Comparison of ENCODE assay signal across 15 cellular contexts in the genomic region with DNA sequence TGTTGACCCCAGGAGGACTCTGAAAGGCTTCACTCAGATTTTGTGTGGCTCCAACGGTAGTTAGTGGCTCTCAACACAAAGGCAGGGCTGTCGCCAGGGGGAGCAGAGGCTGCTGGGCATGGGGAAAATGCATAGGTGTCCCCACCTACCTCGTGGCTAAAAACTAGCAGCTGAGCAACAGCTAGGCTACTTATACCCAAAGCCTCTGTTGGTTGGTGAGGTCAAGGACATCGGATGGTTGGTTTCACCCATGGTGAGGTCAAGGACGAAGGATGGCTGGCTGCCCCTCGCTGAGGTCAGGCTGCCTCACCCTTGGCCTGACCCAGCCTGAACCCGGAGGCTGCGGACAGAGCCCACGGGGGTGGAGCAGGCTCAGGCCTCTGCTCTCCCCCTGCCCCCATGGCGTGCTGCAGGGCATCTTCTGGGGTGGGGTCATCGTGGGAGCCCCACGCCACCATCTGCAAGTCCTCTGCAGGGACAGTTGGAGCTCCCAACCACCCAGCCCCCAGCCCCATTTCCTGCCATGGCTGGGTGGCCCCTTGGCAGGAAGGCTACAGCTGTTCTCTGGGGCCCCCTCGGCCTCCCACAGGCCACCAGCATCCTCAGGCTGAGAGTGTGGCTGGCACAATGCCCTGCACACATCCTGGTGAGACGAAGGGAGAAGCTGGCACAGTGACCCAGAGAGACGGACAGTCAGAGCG. TPM values are rescaled to one million over a fixed set of nuclear protein-coding genes. Genes with fewer than 3 reads are reported as not detected.
DNase-seq lines count a peak whose midpoint lies in the region; ATAC-seq and TF ChIP-seq lines count a peak whose summit lies in the region.
"Had no signal": no experiment of that assay in that cellular context is flagged by ENCODE, and none has a peak within 500 bp of the region (broad histone marks: within the 10 kb centered on the region; RNA-seq: fewer than 3 reads in every experiment).

No MANE protein-coding gene starts in this region.

- no peaks in the 10 kb centered on the region for H3K9me3 Mint-ChIP-seq in stimulated activated memory B cell treated with anti-CD40 and anti-IgM and Interleukin-4, amounts not matched to agents 10 μg/mL and 1 μg/mL and 100 μg/mL, for 72 hours
- H3K9me3 Mint-ChIP-seq: activated T-helper 2 cell treated with anti-CD3 and anti-CD28 coated beads, Interferon-gamma antibody, Interleukin-2, Interleukin-4, amounts not matched to agents 10 μg/mL and 5 μg/mL and 100 μg/mL, durations not matched to agents 14 hours and 24 hours and 36 hours had no signal

- H3K4me3 ChIP-seq in heart right ventricle (no peak overlapping the region), brain microvascular endothelial cell (ENCODE audit: low read depth, low read length) (no peak overlapping the region), uterus (no peak overlapping the region)
- H3K4me3 ChIP-seq: lung had no signal

- no peaks in the 10 kb centered on the region for H3K36me3 Mint-ChIP-seq in stimulated activated memory B cell treated with anti-CD40 and anti-IgM and Interleukin-4, amounts not matched to agents 10 μg/mL and 1 μg/mL and 100 μg/mL, for 72 hours
- H3K36me3 Mint-ChIP-seq: CD8-positive, alpha-beta memory T cell had no signal

- ATAC-seq in Right ventricle myocardium inferior: no peak
- no peak for ATAC-seq in heart right ventricle
- peak; percentile 25 for ATAC-seq in stimulated activated memory B cell treated with anti-CD40 and anti-IgM and Interleukin-4, amounts not matched to agents 10 μg/mL and 1 μg/mL and 100 μg/mL, for 72 hours
- ATAC-seq in HG02759 (IDR thresholded peaks at IDR 0.05; ENCODE audit: unreplicated experiment): no peak
- no peak for ATAC-seq in HG02798 (IDR thresholded peaks at IDR 0.05; ENCODE audit: poor library complexity, unreplicated experiment)
- ATAC-seq: sciatic nerve had no signal

- no peaks in the 10 kb centered on the region for H3K36me3 ChIP-seq in heart right ventricle
- no peaks in the 10 kb centered on the region for H3K36me3 ChIP-seq in KOPT-K1 (ENCODE audit: insufficient read depth, low read length)
- no peaks in the 10 kb centered on the region for H3K36me3 ChIP-seq in brain microvascular endothelial cell (replicated peaks)
- no peaks in the 10 kb centered on the region for H3K36me3 ChIP-seq in uterus

- H3K9me3 ChIP-seq in heart right ventricle: peaks cover 0 to 3% (median 0%) of the 10 kb centered on the region in 11 donors
- H3K9me3 ChIP-seq in KOPT-K1 (ENCODE audit: insufficient read depth, low read length, poor library complexity, severe bottlenecking): no peaks in the 10 kb centered on the region
- no peaks in the 10 kb centered on the region for H3K9me3 ChIP-seq in uterus

- DNase-seq in Right ventricle myocardium inferior (ENCODE audit: missing footprints) (peak; percentile 55), heart right ventricle (no peak), brain microvascular endothelial cell (no peak), uterus (no peak)
- DNase-seq: cerebellar nuclear complex, NCI-H510A had no signal

- peaks cover 9 to 14% (median 11%) of the 10 kb centered on the region in 9 donors for H3K4me1 ChIP-seq in heart right ventricle
- H3K4me1 ChIP-seq in uterus: peaks cover 5 to 7% of the 10 kb centered on the region in 2 donors

- WGBS in heart right ventricle, 2 donors: 65 to 68% methylated on average over 15 to 16 of the region's 16 CpGs

- intact Hi-C loops in Right ventricle myocardium inferior (cut with DNase I): no loop called here
- intact Hi-C loops in heart right ventricle (cut with DNase I): loop anchor here in 2 of 10 donors (10.0 kb wide), 2 partner anchors 55 to 105 kb away; no protein-coding TSS in a partner anchor
- intact Hi-C loops in uterus (cut with DNase I; ENCODE audit: low total_unique reads): no loop called here

- H3K4me1 Mint-ChIP-seq in stimulated activated memory B cell treated with anti-CD40 and anti-IgM and Interleukin-4, amounts not matched to agents 10 μg/mL and 1 μg/mL and 100 μg/mL, for 72 hours: peaks cover 28% of the 10 kb centered on the region

- H3K27me3 ChIP-seq in heart right ventricle (no peaks in the 10 kb centered on the region), brain microvascular endothelial cell (replicated peaks) (no peaks in the 10 kb centered on the region), uterus (no peaks in the 10 kb centered on the region)

- TF ChIP-seq POLR2A in uterus (IDR thresholded peaks at IDR 0.05): no peak

- H3K27ac Mint-ChIP-seq in stimulated activated memory B cell treated with anti-CD40 and anti-IgM and Interleukin-4, amounts not matched to agents 10 μg/mL and 1 μg/mL and 100 μg/mL, for 72 hours: no peak overlapping the region
- H3K27ac Mint-ChIP-seq: activated T-helper 2 cell treated with anti-CD3 and anti-CD28 coated beads, Interferon-gamma antibody, Interleukin-2, Interleukin-4, amounts not matched to agents 10 μg/mL and 5 μg/mL and 100 μg/mL, durations not matched to agents 14 hours and 24 hours and 36 hours had no signal

- H3K27me3 Mint-ChIP-seq in stimulated activated memory B cell treated with anti-CD40 and anti-IgM and Interleukin-4, amounts not matched to agents 10 μg/mL and 1 μg/mL and 100 μg/mL, for 72 hours: no peaks in the 10 kb centered on the region

- H3K4me3 Mint-ChIP-seq in stimulated activated memory B cell treated with anti-CD40 and anti-IgM and Interleukin-4, amounts not matched to agents 10 μg/mL and 1 μg/mL and 100 μg/mL, for 72 hours: no peak overlapping the region
- H3K4me3 Mint-ChIP-seq: CD8-positive, alpha-beta memory T cell had no signal

- in situ Hi-C loops in brain microvascular endothelial cell (cut with HindIII; ENCODE audit: low pct_ligation_motif_present, low sequenced_read_pairs): no loop called here

- H3K27ac ChIP-seq in heart right ventricle (no peak overlapping the region), KOPT-K1 (ENCODE audit: low read depth, low read length, poor library complexity, severe bottlenecking) (peak overlapping the region; percentile 60), brain microvascular endothelial cell (no peak overlapping the region), uterus (no peak overlapping the region)

- TF ChIP-seq CTCF in heart right ventricle (IDR thresholded peaks at IDR 0.05) (no peak), brain microvascular endothelial cell (IDR thresholded peaks at IDR 0.05; ENCODE audit: low read depth, low read length, missing control alignments) (peak; percentile 30), uterus (IDR thresholded peaks at IDR 0.05) (no peak)

RNA-seq across cellular contexts. Expression of gene GNB1, which starts 8.5 kb away (rescaled TPM):
- 182 TPM for total RNA-seq in Right ventricle myocardium inferior
- 100 to 1,000 TPM; 139 to 228 (median 174) TPM for total RNA-seq in heart right ventricle
- 100 to 1,000 TPM in 1 of 2 donors, 10 to 100 TPM in 1; 64.9 to 109 TPM for polyA plus RNA-seq in heart right ventricle
- 100 to 1,000 TPM in 2 of 4 donors, 10 to 100 TPM in 2; 50.2 to 320 (median 104) TPM for total RNA-seq in uterus

RNA-seq across cellular contexts. Expression of gene CALML6, which starts 15.6 kb away (rescaled TPM):
- total RNA-seq in Right ventricle myocardium inferior (not detected), heart right ventricle (under 1 TPM in 2 of 10 donors, not detected in 8; 0.20 TPM), uterus (under 1 TPM in 1 of 4 donors, not detected in 3; 0.58 TPM)
- under 1 TPM; 0.09 to 0.88 TPM for polyA plus RNA-seq in heart right ventricle
- polyA plus RNA-seq: CD8-positive, alpha-beta memory T cell had no signal

RNA-seq across cellular contexts. Expression of gene TMEM52, which starts 19.7 kb away (rescaled TPM):
- total RNA-seq in Right ventricle myocardium inferior (1.2 TPM), heart right ventricle (1 to 10 TPM in 6 of 10 donors, under 1 TPM in 2, not detected in 2; 0.58 to 3.1 (median 1.9) TPM), uterus (1 to 10 TPM in 1 of 4 donors, not detected in 3; 1.7 TPM)
- 10 to 100 TPM in 1 of 2 donors, 1 to 10 TPM in 1; 1.0 to 11.5 TPM for polyA plus RNA-seq in heart right ventricle
- total RNA-seq: T-helper 2 cell treated with Interferon-gamma antibody and Interleukin-4, amounts not matched to agents 100 ng/mL and 5 ng/mL, for 36 hours had no signal
